Comparison of ENCODE assay signal across 9 cellular contexts in genomic region chr7:73342645-73343044, GRCh38. TPM values are rescaled to one million over a fixed set of nuclear protein-coding genes. Genes with fewer than 3 reads are reported as not detected.
DNase-seq lines count a peak whose midpoint lies in the region; ATAC-seq and TF ChIP-seq lines count a peak whose summit lies in the region.
"Had no signal": no experiment of that assay in that cellular context is flagged by ENCODE, and none has a peak within 500 bp of the region (broad histone marks: within the 10 kb centered on the region; RNA-seq: fewer than 3 reads in every experiment).

No MANE protein-coding gene starts in this region.

- H3K9me3 ChIP-seq in breast epithelium (no peaks in the 10 kb centered on the region), lower lobe of right lung (no peaks in the 10 kb centered on the region)
- H3K9me3 ChIP-seq: SJSA1 had no signal

- H3K9me3 Mint-ChIP-seq in activated CD8-positive, alpha-beta T cell treated with anti-CD3 and anti-CD28 coated beads for 36 hours: no peaks in the 10 kb centered on the region

- no peaks in the 10 kb centered on the region for H3K4me1 ChIP-seq in breast epithelium
- H3K4me1 ChIP-seq in lower lobe of right lung: no peaks in the 10 kb centered on the region

- TF ChIP-seq POLR2A in breast epithelium (IDR thresholded peaks at IDR 0.05): no peak

- H3K4me3 ChIP-seq in breast epithelium (peak overlapping the region; percentile 2 to 47 (median 27)), lower lobe of right lung (no peak overlapping the region)
- H3K4me3 ChIP-seq: SJSA1 had no signal

- intact Hi-C loops in Right ventricle myocardium inferior (cut with DNase I) (loop anchor here (2.0 kb wide), 1 partner anchor 108 kb away; no protein-coding TSS in a partner anchor), cardiac septum (cut with DNase I) (loop anchor here (5.0 kb wide), 1 partner anchor 110 kb away; no protein-coding TSS in a partner anchor), breast epithelium (cut with DNase I; ENCODE audit: low total_unique reads) (no loop called here), lower lobe of right lung (cut with DNase I) (no loop called here)
- intact Hi-C loops in activated CD8-positive, alpha-beta T cell treated with anti-CD3 and anti-CD28 coated beads for 36 hours (cut with micrococcal nuclease): no loop called here

- POLR2A ChIA-PET in activated CD8-positive, alpha-beta T cell treated with anti-CD3 and anti-CD28 coated beads for 36 hours (lab: Charles Lee): interaction anchor here (1.2 kb wide), 1 partner anchor 13 kb away, joined by 5 read pairs; no protein-coding TSS in a partner anchor

- H3K4me3 Mint-ChIP-seq in activated CD8-positive, alpha-beta T cell treated with anti-CD3 and anti-CD28 coated beads for 36 hours: no peak overlapping the region

- peaks cover 3% of the 10 kb centered on the region for H3K4me1 Mint-ChIP-seq in activated CD8-positive, alpha-beta T cell treated with anti-CD3 and anti-CD28 coated beads for 36 hours (ENCODE audit: low read depth)

- H3K36me3 ChIP-seq in breast epithelium: no peaks in the 10 kb centered on the region
- H3K36me3 ChIP-seq in lower lobe of right lung: no peaks in the 10 kb centered on the region
- H3K36me3 ChIP-seq: SJSA1 had no signal

- H3K27ac ChIP-seq in breast epithelium: no peak overlapping the region
- no peak overlapping the region for H3K27ac ChIP-seq in lower lobe of right lung
- H3K27ac ChIP-seq: SJSA1 had no signal

- no peaks in the 10 kb centered on the region for H3K36me3 Mint-ChIP-seq in activated CD8-positive, alpha-beta T cell treated with anti-CD3 and anti-CD28 coated beads for 36 hours (ENCODE audit: low read depth)

- ATAC-seq in Right ventricle myocardium inferior (peak; percentile 85), lower lobe of right lung (peak; percentile 57 to 64), HG03280 (IDR thresholded peaks at IDR 0.05; ENCODE audit: unreplicated experiment) (no peak), HG03469 (IDR thresholded peaks at IDR 0.05; ENCODE audit: unreplicated experiment) (no peak)
- ATAC-seq in activated CD8-positive, alpha-beta T cell treated with anti-CD3 and anti-CD28 coated beads for 36 hours: no peak

- peak in 2 of 3 donors; percentile 38 for TF ChIP-seq CTCF in breast epithelium (IDR thresholded peaks at IDR 0.05)
- peak; percentile 25 for TF ChIP-seq CTCF in lower lobe of right lung (IDR thresholded peaks at IDR 0.05)
- TF ChIP-seq CTCF in activated CD8-positive, alpha-beta T cell treated with anti-CD3 and anti-CD28 coated beads for 36 hours (IDR thresholded peaks at IDR 0.05): no peak

- H3K27me3 ChIP-seq in breast epithelium: no peaks in the 10 kb centered on the region
- H3K27me3 ChIP-seq in lower lobe of right lung (ENCODE audit: low read depth): no peaks in the 10 kb centered on the region
- H3K27me3 ChIP-seq: SJSA1 had no signal

- CTCF ChIA-PET in activated CD8-positive, alpha-beta T cell treated with anti-CD3 and anti-CD28 coated beads for 36 hours (lab: Charles Lee): no interaction called here

- DNase-seq in Right ventricle myocardium inferior (ENCODE audit: missing footprints) (no peak), cardiac septum (ENCODE audit: low spot score) (no peak), breast epithelium (ENCODE audit: low spot score in 2 of 2) (no peak), lower lobe of right lung (no peak), KG1 (lab: John Stamatoyannopoulos, UW) (no peak)
- no peak for DNase-seq in activated CD8-positive, alpha-beta T cell treated with anti-CD3 and anti-CD28 coated beads for 36 hours

- peaks cover 3% of the 10 kb centered on the region for H3K27me3 Mint-ChIP-seq in activated CD8-positive, alpha-beta T cell treated with anti-CD3 and anti-CD28 coated beads for 36 hours

- no peak overlapping the region for H3K27ac Mint-ChIP-seq in activated CD8-positive, alpha-beta T cell treated with anti-CD3 and anti-CD28 coated beads for 36 hours

RNA-seq across cellular contexts. Expression of gene FKBP6, which starts 14.7 kb away (rescaled TPM):
- not detected for total RNA-seq in Right ventricle myocardium inferior
- not detected for total RNA-seq in cardiac septum
- total RNA-seq in breast epithelium: not detected
- 0.47 TPM for total RNA-seq in lower lobe of right lung
- not detected for total RNA-seq in activated CD8-positive, alpha-beta T cell treated with anti-CD3 and anti-CD28 coated beads for 36 hours
- total RNA-seq: SJSA1 had no signal

RNA-seq across cellular contexts. Expression of gene TRIM50, which starts 14.8 kb away (rescaled TPM):
- total RNA-seq in Right ventricle myocardium inferior (0.32 TPM), cardiac septum (not detected), breast epithelium (1 to 10 TPM in 1 of 3 donors, not detected in 2; 1.4 TPM), lower lobe of right lung (not detected)
- not detected for total RNA-seq in activated CD8-positive, alpha-beta T cell treated with anti-CD3 and anti-CD28 coated beads for 36 hours
- total RNA-seq: SJSA1 had no signal

RNA-seq across cellular contexts. Expression of gene NSUN5, which starts 34.0 kb away (rescaled TPM):
- total RNA-seq in Right ventricle myocardium inferior (16.6 TPM), cardiac septum (15.5 TPM), breast epithelium (10 to 100 TPM; 23.3 to 28.1 (median 24.2) TPM), lower lobe of right lung (27.1 TPM)
- total RNA-seq in activated CD8-positive, alpha-beta T cell treated with anti-CD3 and anti-CD28 coated beads for 36 hours: 10 to 100 TPM; 55.6 to 59.6 TPM

Comparison
In these comparisons a context has a peak if more than half of its experiments do, and no peak if none do; other contexts are left out.
1. ATAC-seq: peak in Right ventricle myocardium inferior (single experiment) and lower lobe of right lung (2 of 2); none in activated CD8-positive, alpha-beta T cell treated with anti-CD3 and anti-CD28 coated beads for 36 hours (single experiment), HG03280 (single experiment) and HG03469 (single experiment).
2. intact Hi-C loops: an anchor here in Right ventricle myocardium inferior (2.0 kb wide) and cardiac septum (5.0 kb wide); none called in breast epithelium, lower lobe of right lung and activated CD8-positive, alpha-beta T cell treated with anti-CD3 and anti-CD28 coated beads for 36 hours.